In the genomic region with DNA sequence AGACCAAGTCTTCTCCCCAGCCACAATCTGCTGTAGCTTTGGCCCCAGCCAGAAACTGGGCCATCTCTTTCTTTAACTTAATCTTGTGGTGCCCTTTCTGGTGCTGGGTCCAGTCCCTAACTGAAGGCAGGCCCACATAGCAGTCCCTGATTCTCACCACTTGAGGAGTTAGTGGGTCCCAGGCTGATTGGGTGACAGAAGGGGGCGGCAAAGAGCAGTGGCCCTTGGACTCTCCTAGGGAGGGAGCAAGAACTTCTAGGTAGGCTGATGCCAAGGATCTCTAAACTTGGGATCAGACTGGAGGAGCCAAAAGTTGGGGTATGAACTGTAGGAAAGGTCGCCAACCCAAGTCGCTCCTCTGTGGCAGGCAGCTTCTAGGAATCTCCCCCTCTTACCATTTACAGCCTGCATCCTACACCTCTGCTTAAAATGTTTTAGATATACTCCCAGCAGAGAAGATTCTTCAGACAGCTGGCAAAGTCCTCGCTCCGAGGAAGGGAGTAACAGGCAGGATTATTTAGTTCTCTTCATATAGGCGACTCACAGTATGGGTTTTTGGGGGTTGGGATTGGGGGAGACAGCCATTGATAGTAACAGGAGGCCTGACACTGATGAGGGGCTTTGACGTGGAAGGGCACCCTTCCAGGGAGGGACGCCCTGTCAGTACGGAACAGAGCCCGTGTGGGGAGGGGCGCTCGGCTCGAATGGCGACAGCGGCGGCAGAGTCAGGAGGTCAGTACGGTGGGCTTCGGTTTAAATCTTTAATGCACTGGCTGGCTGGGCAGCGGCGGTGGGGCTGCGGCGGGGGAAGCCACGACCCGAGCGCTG, we compare ENCODE assay signal across 8 cellular contexts. TPM values are rescaled to one million over a fixed set of nuclear protein-coding genes. Genes with fewer than 3 reads are reported as not detected.
DNase-seq lines count a peak whose midpoint lies in the region; ATAC-seq and TF ChIP-seq lines count a peak whose summit lies in the region.

No MANE protein-coding gene starts in this region.

- 8 to 12% methylated on average over 8 to 25 of the region's 25 CpGs for WGBS in endodermal cell (ENCODE audit: insufficient coverage in 1 of 2, insufficient read length in 1 of 2), 2 experiments
- no CpG with 5 or more reads among the region's 25 CpGs for WGBS in mesendoderm (ENCODE audit: extremely low coverage, insufficient coverage, low lambda C conversion rate)

- H3K27ac ChIP-seq in endodermal cell (ENCODE audit: low read depth, low read length) (no peak overlapping the region), mesendoderm (ENCODE audit: low read depth, low read length) (no peak overlapping the region)

- no peak overlapping the region for H4K8ac ChIP-seq in mesendoderm (ENCODE audit: low read depth, low read length)

- H3K27ac Mint-ChIP-seq in activated CD8-positive, alpha-beta T cell treated with anti-CD3 and anti-CD28 coated beads for 36 hours = peak overlapping the region; percentile 83
- peak overlapping the region; percentile 85 for H3K27ac Mint-ChIP-seq in endodermal cell

- H2AK5ac ChIP-seq in mesendoderm (ENCODE audit: low read length) = no peak overlapping the region

- no peak overlapping the region for H2BK5ac ChIP-seq in mesendoderm (ENCODE audit: low read length)

- H3K4me2 ChIP-seq in mesendoderm (ENCODE audit: low read length) = peak overlapping the region; percentile 79

- no peak overlapping the region for H2BK15ac ChIP-seq in mesendoderm (replicated peaks; ENCODE audit: low read depth)

- POLR2A ChIA-PET in activated CD8-positive, alpha-beta T cell treated with anti-CD3 and anti-CD28 coated beads for 36 hours (lab: Charles Lee) = interaction anchor here (1.1 to 1.5 kb wide), 3 partner anchors 20 to 28 kb away, joined by 3 to 12 read pairs (median 3); a partner anchor contains a TSS

- no peaks in the 10 kb centered on the region for H3K27me3 Mint-ChIP-seq in activated CD8-positive, alpha-beta T cell treated with anti-CD3 and anti-CD28 coated beads for 36 hours
- H3K27me3 Mint-ChIP-seq in endodermal cell (ENCODE audit: insufficient read depth) = peaks cover 6% of the 10 kb centered on the region

- H3K9ac ChIP-seq in endodermal cell (ENCODE audit: extremely low read depth, low read length, poor library complexity, severe bottlenecking) = no peak overlapping the region
- peak overlapping the region; percentile 78 for H3K9ac ChIP-seq in mesendoderm (ENCODE audit: low read length)

- no peaks in the 10 kb centered on the region for H3K79me2 ChIP-seq in mesendoderm (ENCODE audit: control insufficient read depth, insufficient read depth, low read length)

- CTCF ChIA-PET in activated CD8-positive, alpha-beta T cell treated with anti-CD3 and anti-CD28 coated beads for 36 hours (lab: Charles Lee) = interaction anchor here (0.9 to 6.5 kb wide), 11 partner anchors 8 to 446 kb away, joined by 3 to 54 read pairs (median 3); a partner anchor contains a TSS

- no peak overlapping the region for H4K5ac ChIP-seq in mesendoderm (ENCODE audit: low read length)

- H3K9me3 Mint-ChIP-seq in activated CD8-positive, alpha-beta T cell treated with anti-CD3 and anti-CD28 coated beads for 36 hours = peaks cover 5% of the 10 kb centered on the region
- H3K9me3 Mint-ChIP-seq in endodermal cell = peaks cover 5% of the 10 kb centered on the region

- DNase-seq in GM12865 (ENCODE audit: low read depth) (peak; percentile 79), NCI-H748 (lab: John Stamatoyannopoulos, UW; ENCODE audit: unreplicated experiment) (peak; percentile 51), endodermal cell (peak; percentile 97), mesendoderm (peak; percentile 96), NCI-H774 (lab: John Stamatoyannopoulos, UW) (no peak)
- DNase-seq in activated CD8-positive, alpha-beta T cell treated with anti-CD3 and anti-CD28 coated beads for 36 hours = peak; percentile 91
- peak; percentile 13 for DNase-seq in stimulated activated CD8-positive, alpha-beta memory T cell treated with anti-CD3 and anti-CD28 coated beads, Interleukin-12 subunit alpha, Interleukin-12 subunit beta, amount 100 ng/mL, for 4 hours (ENCODE audit: low read depth)

- peaks cover 6% of the 10 kb centered on the region for H3K9me3 ChIP-seq in endodermal cell (ENCODE audit: control insufficient read depth, low read length)

- H3K56ac ChIP-seq in mesendoderm (ENCODE audit: low read length) = peak overlapping the region; percentile 87

- H3K4me1 Mint-ChIP-seq in activated CD8-positive, alpha-beta T cell treated with anti-CD3 and anti-CD28 coated beads for 36 hours (ENCODE audit: low read depth) = peaks cover 22% of the 10 kb centered on the region
- H3K4me1 Mint-ChIP-seq in endodermal cell = peaks cover 30% of the 10 kb centered on the region

- intact Hi-C loops in activated CD8-positive, alpha-beta T cell treated with anti-CD3 and anti-CD28 coated beads for 36 hours (cut with micrococcal nuclease) = no loop called here

- H3K4me1 ChIP-seq in endodermal cell (ENCODE audit: control insufficient read depth, insufficient read depth, low read length) (peaks cover 11% of the 10 kb centered on the region), mesendoderm (ENCODE audit: control insufficient read depth, low read depth, low read length) (no peaks in the 10 kb centered on the region)

- peaks cover 1% of the 10 kb centered on the region for H3K79me1 ChIP-seq in mesendoderm (ENCODE audit: low read length)

- H3K36me3 ChIP-seq in endodermal cell (ENCODE audit: control insufficient read depth, insufficient read depth, low read length) (peaks cover 6% of the 10 kb centered on the region), mesendoderm (ENCODE audit: control insufficient read depth, insufficient read depth, low read length) (no peaks in the 10 kb centered on the region)

- peak overlapping the region; percentile 79 for H3K4me3 Mint-ChIP-seq in activated CD8-positive, alpha-beta T cell treated with anti-CD3 and anti-CD28 coated beads for 36 hours
- peak overlapping the region; percentile 86 for H3K4me3 Mint-ChIP-seq in endodermal cell

- H3K27me3 ChIP-seq in endodermal cell (ENCODE audit: control insufficient read depth, insufficient read depth, low read length, poor library complexity, severe bottlenecking) (no peaks in the 10 kb centered on the region), mesendoderm (ENCODE audit: insufficient read depth, low read length, poor library complexity) (no peaks in the 10 kb centered on the region)

- H2BK120ac ChIP-seq in mesendoderm (ENCODE audit: low read depth, low read length) = no peak overlapping the region

- peak; percentile 56 for ATAC-seq in HG02642 (IDR thresholded peaks at IDR 0.05; ENCODE audit: poor library complexity, unreplicated experiment)
- ATAC-seq in activated CD8-positive, alpha-beta T cell treated with anti-CD3 and anti-CD28 coated beads for 36 hours = peak; percentile 69

- peaks cover 9% of the 10 kb centered on the region for H3K36me3 Mint-ChIP-seq in activated CD8-positive, alpha-beta T cell treated with anti-CD3 and anti-CD28 coated beads for 36 hours (ENCODE audit: low read depth)
- H3K36me3 Mint-ChIP-seq in endodermal cell (ENCODE audit: low read depth) = peaks cover 10% of the 10 kb centered on the region

- H3K4me3 ChIP-seq in GM12865 (ENCODE audit: low read depth, low read length) (peak overlapping the region; percentile 81), endodermal cell (ENCODE audit: low read length) (peak overlapping the region; percentile 84), mesendoderm (ENCODE audit: low read length) (peak overlapping the region; percentile 53)

- H3K23ac ChIP-seq in mesendoderm (ENCODE audit: low read length) = no peak overlapping the region

- no peak overlapping the region for H3K4ac ChIP-seq in mesendoderm (ENCODE audit: low read depth, low read length)

- peak; percentile 96 for TF ChIP-seq CTCF in GM12865 (IDR thresholded peaks at IDR 0.05; ENCODE audit: insufficient read depth, low read depth, low read length, missing control alignments)
- peak; percentile 83 for TF ChIP-seq CTCF in activated CD8-positive, alpha-beta T cell treated with anti-CD3 and anti-CD28 coated beads for 36 hours (IDR thresholded peaks at IDR 0.05)
- peak; percentile 96 for TF ChIP-seq CTCF in endodermal cell (conservative IDR thresholded peaks at IDR 0.05)

- peak overlapping the region; percentile 19 for H3K18ac ChIP-seq in mesendoderm (ENCODE audit: low read length)

RNA-seq across cellular contexts. Expression of a gene that starts 2.0 kb away (rescaled TPM):
- under 1 TPM in 1 of 2 experiments, not detected in 1; 0.43 TPM for total RNA-seq in activated CD8-positive, alpha-beta T cell treated with anti-CD3 and anti-CD28 coated beads for 36 hours
- not detected for total RNA-seq in endodermal cell
- polyA plus RNA-seq in endodermal cell (2013, experiment 1 of 2) = 0.53 TPM
- polyA plus RNA-seq in endodermal cell (2013, experiment 2 of 2) = not detected
- polyA plus RNA-seq in mesendoderm (2013, experiment 1 of 2) = 0.42 TPM
- 0.08 TPM for polyA plus RNA-seq in mesendoderm (2013, experiment 2 of 2)

RNA-seq across cellular contexts. Expression of a gene that starts 12.5 kb away (rescaled TPM):
- total RNA-seq in activated CD8-positive, alpha-beta T cell treated with anti-CD3 and anti-CD28 coated beads for 36 hours = 10 to 100 TPM; 17.4 to 20.7 TPM
- 10 to 100 TPM in 1 of 2 donors, 1 to 10 TPM in 1; 6.9 to 12.7 TPM for total RNA-seq in endodermal cell
- 26.2 TPM for polyA plus RNA-seq in endodermal cell (2013, experiment 1 of 2)
- polyA plus RNA-seq in endodermal cell (2013, experiment 2 of 2) = 23.3 TPM
- polyA plus RNA-seq in mesendoderm (2013, experiment 1 of 2) = 2.3 TPM
- polyA plus RNA-seq in mesendoderm (2013, experiment 2 of 2) = 2.8 TPM

RNA-seq across cellular contexts. Expression of a gene that starts 18.0 kb away (rescaled TPM):
- total RNA-seq in activated CD8-positive, alpha-beta T cell treated with anti-CD3 and anti-CD28 coated beads for 36 hours = 10 to 100 TPM; 42.8 to 44.5 TPM
- total RNA-seq in endodermal cell = 10 to 100 TPM; 44.3 to 49.3 TPM
- polyA plus RNA-seq in endodermal cell (2013, experiment 1 of 2) = 59.2 TPM
- polyA plus RNA-seq in endodermal cell (2013, experiment 2 of 2) = 44.1 TPM
- polyA plus RNA-seq in mesendoderm (2013, experiment 1 of 2) = 9.9 TPM
- 10.9 TPM for polyA plus RNA-seq in mesendoderm (2013, experiment 2 of 2)

RNA-seq across cellular contexts. Expression of a gene that starts 26.6 kb away (rescaled TPM):
- total RNA-seq in activated CD8-positive, alpha-beta T cell treated with anti-CD3 and anti-CD28 coated beads for 36 hours = not detected
- not detected for total RNA-seq in endodermal cell
- not detected for polyA plus RNA-seq in endodermal cell (2013, experiment 1 of 2)
- not detected for polyA plus RNA-seq in endodermal cell (2013, experiment 2 of 2)
- not detected for polyA plus RNA-seq in mesendoderm (2013, experiment 1 of 2)
- not detected for polyA plus RNA-seq in mesendoderm (2013, experiment 2 of 2)

RNA-seq across cellular contexts. Expression of a gene that starts 26.9 kb away (rescaled TPM):
- 10 to 100 TPM; 80.7 to 81.2 TPM for total RNA-seq in activated CD8-positive, alpha-beta T cell treated with anti-CD3 and anti-CD28 coated beads for 36 hours
- 10 to 100 TPM; 49.1 to 49.4 TPM for total RNA-seq in endodermal cell
- polyA plus RNA-seq in endodermal cell (2013, experiment 1 of 2) = 84.6 TPM
- polyA plus RNA-seq in endodermal cell (2013, experiment 2 of 2) = 74.7 TPM
- 61.1 TPM for polyA plus RNA-seq in mesendoderm (2013, experiment 1 of 2)
- 60.8 TPM for polyA plus RNA-seq in mesendoderm (2013, experiment 2 of 2)
